8 cellular contexts compared by ENCODE assay signal in genomic region chr7:149414745-149415390, GRCh38. TPM values are rescaled to one million over a fixed set of nuclear protein-coding genes. Genes with fewer than 3 reads are reported as not detected.
DNase-seq lines count a peak whose midpoint lies in the region; ATAC-seq, FAIRE-seq and TF ChIP-seq lines count a peak whose summit lies in the region.

No MANE protein-coding gene starts in this region.

- H3K4me1 ChIP-seq in K562 (replicated peaks in 1 of 2; ENCODE audit: control insufficient read depth in 2 of 2, insufficient read depth in 2 of 2, low read length in 2 of 2) (peaks cover 0 to 5% of the 10 kb centered on the region in 2 experiments; a peak in 1 of 5 replicates), iPS-18a (ENCODE audit: control insufficient read depth, low read depth, low read length) (no peaks in the 10 kb centered on the region), skeletal muscle satellite cell (ENCODE audit: control insufficient read depth, insufficient read depth, low read length) (no peaks in the 10 kb centered on the region)

- H3K27me3 Mint-ChIP-seq in IgD-negative memory B cell, result peaks cover 16% of the 10 kb centered on the region

- H3K36me3 ChIP-seq in K562 (ENCODE audit: control insufficient read depth, insufficient read depth, low read length) (no peaks in the 10 kb centered on the region), iPS-18a (ENCODE audit: control insufficient read depth, low read depth, low read length) (no peaks in the 10 kb centered on the region), skeletal muscle satellite cell (ENCODE audit: insufficient read depth, low read length) (no peaks in the 10 kb centered on the region)

- H3K36me3 Mint-ChIP-seq in IgD-negative memory B cell, result no peaks in the 10 kb centered on the region

- H3K9me1 ChIP-seq in K562 (ENCODE audit: control insufficient read depth, insufficient read depth, low read length), result no peaks in the 10 kb centered on the region

- H3K4me2 ChIP-seq in K562 (ENCODE audit: insufficient read depth, low read length) (no peak overlapping the region), skeletal muscle satellite cell (ENCODE audit: low read length) (peak overlapping the region; percentile 68)

- TF ChIP-seq RAD21 in K562 (CRISPR knock-in tag; conservative IDR thresholded peaks at IDR 0.05 in 1 of 2, IDR thresholded peaks at IDR 0.05 in 1 of 2), result no peak

- TF ChIP-seq EP300 in K562 (IDR thresholded peaks at IDR 0.05; ENCODE audit: low read length), result no peak

- H3K4me3 Mint-ChIP-seq in IgD-negative memory B cell, result peak overlapping the region; percentile 3 to 82 (median 41)

- H3K9me3 ChIP-seq in K562 (replicated peaks; ENCODE audit: control insufficient read depth, insufficient read depth, low read depth, low read length) (no peaks in the 10 kb centered on the region), iPS-18a (ENCODE audit: control insufficient read depth, low read depth, low read length) (no peaks in the 10 kb centered on the region), skeletal muscle satellite cell (replicated peaks; ENCODE audit: low read length) (no peaks in the 10 kb centered on the region)

- CTCF ChIA-PET in K562 (lab: Yijun Ruan, JAX; ENCODE audit: low intra/inter-chr PET ratio), result no interaction called here

- no peaks in the 10 kb centered on the region for H3K79me2 ChIP-seq in K562 (ENCODE audit: control insufficient read depth, insufficient read depth, low read length)

- H2AFZ ChIP-seq in K562 (ENCODE audit: low read depth, low read length), result no peak overlapping the region

- peak; percentile 21 for ATAC-seq in K562
- no peak for ATAC-seq in GM18909 (IDR thresholded peaks at IDR 0.05; ENCODE audit: poor library complexity, unreplicated experiment)
- no peak for ATAC-seq in HG03439 (IDR thresholded peaks at IDR 0.05; ENCODE audit: unreplicated experiment)

- in situ Hi-C loops in K562 (cut with MboI), result loop anchor here (5.0 kb wide), 1 partner anchor 103 kb away; no protein-coding TSS in a partner anchor

- intact Hi-C loops in K562 (cut with micrococcal nuclease), result no loop called here

- peaks cover 7 to 19% of the 10 kb centered on the region in 2 experiments; a peak in 4 of 5 replicates for H3K27me3 ChIP-seq in K562 (ENCODE audit: control insufficient read depth in 2 of 2, insufficient read depth in 2 of 2, low read length in 2 of 2)
- H3K27me3 ChIP-seq in iPS-18a (ENCODE audit: control insufficient read depth, insufficient read depth, low read length), result peaks cover 11% of the 10 kb centered on the region
- peaks cover 6% of the 10 kb centered on the region for H3K27me3 ChIP-seq in skeletal muscle satellite cell (ENCODE audit: control insufficient read depth, insufficient read depth, low read length)

- H3K9me3 Mint-ChIP-seq in IgD-negative memory B cell, result peaks cover 0 to 3% (median 2%) of the 10 kb centered on the region in 3 donors

- WGBS in K562 (ENCODE audit: insufficient coverage, low coverage, missing lambda C conversion rate), result 50% methylated on average over 36 of the region's 36 CpGs

- H3K9ac ChIP-seq in K562 (ENCODE audit: insufficient read depth in 1 of 2, low read depth in 2 of 2, low read length in 2 of 2), result no peak overlapping the region
- H3K9ac ChIP-seq in iPS-18a (ENCODE audit: low read length), result peak overlapping the region; percentile 38
- H3K9ac ChIP-seq in skeletal muscle satellite cell (ENCODE audit: low read depth, low read length), result no peak overlapping the region

- no peak for FAIRE-seq in K562 (lab: Jason Lieb, UNC)

- H3K4me3 ChIP-seq in K562 (no peak overlapping the region), iPS-18a (ENCODE audit: low read length) (peak overlapping the region; percentile 63), skeletal muscle satellite cell (ENCODE audit: low read length) (peak overlapping the region; percentile 57)

- POLR2A ChIA-PET in K562 (lab: Yijun Ruan, JAX), result interaction anchor here (0.7 to 1.1 kb wide), 2 partner anchors 15 to 1623 kb away, joined by 3 to 5 read pairs; no protein-coding TSS in a partner anchor

- no peak overlapping the region for H3K27ac ChIP-seq in K562 (ENCODE audit: extremely low read depth, low read depth, low read length)
- no peak overlapping the region for H3K27ac ChIP-seq in iPS-18a (ENCODE audit: low read length)

- TF ChIP-seq CTCF in K562 (IDR thresholded peaks at IDR 0.05 in 2 of 3, conservative IDR thresholded peaks at IDR 0.05 in 1 of 3; ENCODE audit: insufficient read depth in 2 of 3, low read depth in 1 of 3, low read length in 3 of 3), result no peak

- H3K27ac Mint-ChIP-seq in IgD-negative memory B cell, result peak overlapping the region in 2 of 3 donors; percentile 0 to 75

- peaks cover 0 to 3% (median 2%) of the 10 kb centered on the region in 3 donors for H3K4me1 Mint-ChIP-seq in IgD-negative memory B cell

- H4K20me1 ChIP-seq in K562 (replicated peaks; ENCODE audit: control insufficient read depth, insufficient read depth, low read length), result no peaks in the 10 kb centered on the region

- TF ChIP-seq POLR2A in K562 (conservative IDR thresholded peaks at IDR 0.05), result no peak

- BruUV-seq in K562 (replicated peaks; lab: Mats Ljungman, UMichigan), result TSS peak; percentile 97

- no peak for DNase-seq in K562 (ENCODE audit: extremely low read depth in 1 of 4, low spot score in 3 of 4)
- DNase-seq in NCI-H2081 treated with DMSO at 0.1 percent for 48 hours (lab: John Stamatoyannopoulos, UW), result no peak
- no peak for DNase-seq in GM19238 (ENCODE audit: insufficient read length, low spot score)

TF ChIP-seq in K562, 482 proteins besides CTCF, POLR2A, EP300 and RAD21 (continues in another document):
- no peak for TF ChIP-seq PURB (CRISPR knock-in tag; IDR thresholded peaks at IDR 0.05; ENCODE audit: low read depth)
- no peak for TF ChIP-seq CHCHD3 (CRISPR knock-in tag; IDR thresholded peaks at IDR 0.05)
- TF ChIP-seq, protein P1, sequence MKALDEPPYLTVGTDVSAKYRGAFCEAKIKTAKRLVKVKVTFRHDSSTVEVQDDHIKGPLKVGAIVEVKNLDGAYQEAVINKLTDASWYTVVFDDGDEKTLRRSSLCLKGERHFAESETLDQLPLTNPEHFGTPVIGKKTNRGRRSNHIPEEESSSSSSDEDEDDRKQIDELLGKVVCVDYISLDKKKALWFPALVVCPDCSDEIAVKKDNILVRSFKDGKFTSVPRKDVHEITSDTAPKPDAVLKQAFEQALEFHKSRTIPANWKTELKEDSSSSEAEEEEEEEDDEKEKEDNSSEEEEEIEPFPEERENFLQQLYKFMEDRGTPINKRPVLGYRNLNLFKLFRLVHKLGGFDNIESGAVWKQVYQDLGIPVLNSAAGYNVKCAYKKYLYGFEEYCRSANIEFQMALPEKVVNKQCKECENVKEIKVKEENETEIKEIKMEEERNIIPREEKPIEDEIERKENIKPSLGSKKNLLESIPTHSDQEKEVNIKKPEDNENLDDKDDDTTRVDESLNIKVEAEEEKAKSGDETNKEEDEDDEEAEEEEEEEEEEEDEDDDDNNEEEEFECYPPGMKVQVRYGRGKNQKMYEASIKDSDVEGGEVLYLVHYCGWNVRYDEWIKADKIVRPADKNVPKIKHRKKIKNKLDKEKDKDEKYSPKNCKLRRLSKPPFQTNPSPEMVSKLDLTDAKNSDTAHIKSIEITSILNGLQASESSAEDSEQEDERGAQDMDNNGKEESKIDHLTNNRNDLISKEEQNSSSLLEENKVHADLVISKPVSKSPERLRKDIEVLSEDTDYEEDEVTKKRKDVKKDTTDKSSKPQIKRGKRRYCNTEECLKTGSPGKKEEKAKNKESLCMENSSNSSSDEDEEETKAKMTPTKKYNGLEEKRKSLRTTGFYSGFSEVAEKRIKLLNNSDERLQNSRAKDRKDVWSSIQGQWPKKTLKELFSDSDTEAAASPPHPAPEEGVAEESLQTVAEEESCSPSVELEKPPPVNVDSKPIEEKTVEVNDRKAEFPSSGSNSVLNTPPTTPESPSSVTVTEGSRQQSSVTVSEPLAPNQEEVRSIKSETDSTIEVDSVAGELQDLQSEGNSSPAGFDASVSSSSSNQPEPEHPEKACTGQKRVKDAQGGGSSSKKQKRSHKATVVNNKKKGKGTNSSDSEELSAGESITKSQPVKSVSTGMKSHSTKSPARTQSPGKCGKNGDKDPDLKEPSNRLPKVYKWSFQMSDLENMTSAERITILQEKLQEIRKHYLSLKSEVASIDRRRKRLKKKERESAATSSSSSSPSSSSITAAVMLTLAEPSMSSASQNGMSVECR (CRISPR knock-in tag; IDR thresholded peaks at IDR 0.05), result 0 out of 2 replicates have a peak, but pooled peaks have one; percentile 21
- peak; percentile 60 for TF ChIP-seq POLR3A (IDR thresholded peaks at IDR 0.05; ENCODE audit: borderline replicate concordance, extremely low read depth, insufficient read depth, insufficient read length)
- no peak for TF ChIP-seq HEY1 (CRISPR knock-in tag; IDR thresholded peaks at IDR 0.05; ENCODE audit: borderline replicate concordance)

RNA-seq across cellular contexts. Expression of gene ZNF777, which starts 46.0 kb away (rescaled TPM):
- 3.0 TPM for polyA plus RNA-seq in IgD-negative memory B cell
- 5.2 and 9.7 TPM in 2 replicates for total RNA-seq in K562 (2011; cell fraction: chromatin; rRNA removed; ENCODE audit: low replicate concordance)
- 7.9 and 8.3 TPM in 2 replicates for total RNA-seq in K562 (2011; cell fraction: nucleolus; rRNA removed)
- 4.2 and 6.0 TPM in 2 replicates for total RNA-seq in K562 (2011; cell fraction: nucleoplasm; rRNA removed)
- total RNA-seq in K562 (2014; rRNA removed), result 17.8 and 19.8 TPM in 2 replicates
- 5.5 and 7.0 TPM in 2 replicates for total RNA-seq in K562 (2014; rRNA removed; fragmentation: Illumina TruSeq; extraction: Trizol)
- 9.0 and 10.6 TPM in 2 replicates for total RNA-seq in K562 (2015; rRNA removed; fragmentation: Illumina TruSeq; extraction: Trizol)
- total RNA-seq in K562 (2021), result 29.3 and 32.6 TPM in 2 replicates
- polyA plus RNA-seq in K562 (2011; rRNA removed), result 5.5 and 7.8 TPM in 2 replicates
- 10.5 and 18.7 TPM in 2 replicates for polyA plus RNA-seq in K562 (2011; cell fraction: cytosol; rRNA removed)
- polyA plus RNA-seq in K562 (2011; cell fraction: nucleus; rRNA removed), result 5.7 and 8.6 TPM in 2 replicates
- polyA plus RNA-seq in K562 (2012), result 15.3 and 16.5 TPM in 2 replicates
- polyA plus RNA-seq in K562 (2014; fragmentation: Illumina TruSeq; extraction: Trizol), result 17.5 and 18.8 TPM in 2 replicates
- under 1 TPM; 0.11 to 0.13 TPM for polyA plus RNA-seq in K562 (2014; fragmentation: Nextera tagmentation; extraction: Ambion mirVana)
- 15.0 and 17.5 TPM in 2 replicates for polyA plus RNA-seq in K562 (2014; rRNA removed)
- polyA minus RNA-seq in K562 (2011; rRNA and poly(A)+ RNA removed), result 7.3 and 9.3 TPM in 2 replicates
- 12.0 and 21.2 TPM in 2 replicates for polyA minus RNA-seq in K562 (2011; cell fraction: cytosol; rRNA and poly(A)+ RNA removed)
- 5.3 and 6.0 TPM in 2 replicates for polyA minus RNA-seq in K562 (2011; cell fraction: nucleus; rRNA and poly(A)+ RNA removed)
- 7.9 and 8.4 TPM in 2 replicates for total RNA-seq in skeletal muscle satellite cell (2012; rRNA removed)
